15 cellular contexts compared by ENCODE assay signal in genomic region chr6:78513856-78514255, GRCh38.
DNase-seq lines count a peak whose midpoint lies in the region; ATAC-seq, FAIRE-seq and TF ChIP-seq lines count a peak whose summit lies in the region.
"Had no signal": no experiment of that assay in that cellular context is flagged by ENCODE, and none has a peak within 500 bp of the region (broad histone marks: within the 10 kb centered on the region; RNA-seq: fewer than 3 reads in every experiment).

No MANE protein-coding gene starts in this region.

- H3K4me1 ChIP-seq in endodermal cell (ENCODE audit: control insufficient read depth, insufficient read depth, low read length): no peaks in the 10 kb centered on the region

- H3K36me3 ChIP-seq in endodermal cell (ENCODE audit: control insufficient read depth, insufficient read depth, low read length): no peaks in the 10 kb centered on the region

- CTCF ChIA-PET in GM10248 (lab: Yijun Ruan, JAX): interaction anchor here (1.0 to 1.4 kb wide), 2 partner anchors 8 to 25 kb away, joined by 3 to 4 read pairs; no protein-coding TSS in a partner anchor
- CTCF ChIA-PET in RWPE1 (lab: Yijun Ruan, JAX): no interaction called here

- H3K27ac ChIP-seq in 22Rv1: no peak overlapping the region
- H3K27ac ChIP-seq in endodermal cell (ENCODE audit: low read depth, low read length): no peak overlapping the region
- H3K27ac ChIP-seq in RWPE1: no peak overlapping the region
- H3K27ac ChIP-seq: coronary artery, SK-N-MC had no signal

- H3K36me3 Mint-ChIP-seq in endodermal cell (ENCODE audit: low read depth): no peaks in the 10 kb centered on the region
- H3K36me3 Mint-ChIP-seq: stimulated activated memory B cell treated with anti-CD40 and anti-IgM and Interleukin-4, amounts not matched to agents 10 μg/mL and 1 μg/mL and 100 μg/mL, for 72 hours had no signal

- no peaks in the 10 kb centered on the region for H3K27me3 Mint-ChIP-seq in endodermal cell (ENCODE audit: insufficient read depth)
- H3K27me3 Mint-ChIP-seq: stimulated activated memory B cell treated with anti-CD40 and anti-IgM and Interleukin-4, amounts not matched to agents 10 μg/mL and 1 μg/mL and 100 μg/mL, for 72 hours had no signal

- WGBS in endodermal cell (ENCODE audit: insufficient coverage in 1 of 2, insufficient read length in 1 of 2), 2 experiments: 83% methylated on average over 2 of the region's 2 CpGs; no CpG with 5 or more reads in 1 of the 2 experiments

- POLR2A ChIA-PET in GM10248 (lab: Yijun Ruan, JAX) (no interaction called here), RWPE1 (lab: Yijun Ruan, JAX; ENCODE audit: low non-redundant PET) (no interaction called here)

- no peak overlapping the region for H3K4me3 Mint-ChIP-seq in endodermal cell
- H3K4me3 Mint-ChIP-seq: stimulated activated memory B cell treated with anti-CD40 and anti-IgM and Interleukin-4, amounts not matched to agents 10 μg/mL and 1 μg/mL and 100 μg/mL, for 72 hours had no signal

- no peak overlapping the region for H3K9ac ChIP-seq in endodermal cell (ENCODE audit: extremely low read depth, low read length, poor library complexity, severe bottlenecking)

- H3K9me3 ChIP-seq in endodermal cell (ENCODE audit: control insufficient read depth, low read length): peaks cover 2% of the 10 kb centered on the region

- no peak for ATAC-seq in GM21576 (IDR thresholded peaks at IDR 0.05; ENCODE audit: unreplicated experiment)
- no peak for ATAC-seq in HG03457 (IDR thresholded peaks at IDR 0.05; ENCODE audit: unreplicated experiment)
- ATAC-seq: stimulated activated memory B cell treated with anti-CD40 and anti-IgM and Interleukin-4, amounts not matched to agents 10 μg/mL and 1 μg/mL and 100 μg/mL, for 72 hours had no signal

- FAIRE-seq in RCC 7860 (lab: Jason Lieb, UNC): no peak

- TF ChIP-seq POLR2A in NB4 (IDR thresholded peaks at IDR 0.05; ENCODE audit: extremely low read depth, insufficient read length): no peak

- peaks cover under 1% of the 10 kb centered on the region for H3K9me3 Mint-ChIP-seq in endodermal cell

- H3K4me3 ChIP-seq in NB4 (ENCODE audit: low read depth, low read length): no peak overlapping the region
- H3K4me3 ChIP-seq in endodermal cell (ENCODE audit: low read length): no peak overlapping the region
- H3K4me3 ChIP-seq: coronary artery, SK-N-MC had no signal

- peak; percentile 14; the same call in 1 of the 2 replicates for TF ChIP-seq CTCF in 22Rv1 (IDR thresholded peaks at IDR 0.05)
- no peak for TF ChIP-seq CTCF in GM10248 (IDR thresholded peaks at IDR 0.05; ENCODE audit: control extremely low read depth, extremely low read depth, low read depth, missing control alignments)
- TF ChIP-seq CTCF in NB4 (IDR thresholded peaks at IDR 0.05; ENCODE audit: low read depth, low read length): peak; percentile 27
- TF ChIP-seq CTCF in endodermal cell (conservative IDR thresholded peaks at IDR 0.05): peak; percentile 79
- no peak for TF ChIP-seq CTCF in RWPE1 (conservative IDR thresholded peaks at IDR 0.05; ENCODE audit: low read depth)

- H3K27me3 ChIP-seq in endodermal cell (ENCODE audit: control insufficient read depth, insufficient read depth, low read length, poor library complexity, severe bottlenecking): no peaks in the 10 kb centered on the region

- no peaks in the 10 kb centered on the region for H3K4me1 Mint-ChIP-seq in endodermal cell
- H3K4me1 Mint-ChIP-seq: stimulated activated memory B cell treated with anti-CD40 and anti-IgM and Interleukin-4, amounts not matched to agents 10 μg/mL and 1 μg/mL and 100 μg/mL, for 72 hours had no signal

- peak; percentile 6 for DNase-seq in GM10248 (ENCODE audit: extremely low spot score)
- peak; percentile 34 for DNase-seq in NB4 (ENCODE audit: low read depth)
- DNase-seq in endodermal cell: peak; percentile 58
- DNase-seq in RWPE1 (ENCODE audit: low spot score): no peak
- no peak for DNase-seq in RCC 7860 (ENCODE audit: low spot score)
- DNase-seq: activated CD4-positive, CD25-positive, alpha-beta regulatory T cell; activated T-cell treated with anti-CD3 and anti-CD28 coated beads for 4 hours; islet precursor cell; stimulated activated CD4-positive, alpha-beta T cell treated with anti-CD3 and anti-CD28 coated beads, Interleukin-2, amount 100 ng/mL, for 48 hours had no signal

- H3K27ac Mint-ChIP-seq in endodermal cell: no peak overlapping the region
- H3K27ac Mint-ChIP-seq: stimulated activated memory B cell treated with anti-CD40 and anti-IgM and Interleukin-4, amounts not matched to agents 10 μg/mL and 1 μg/mL and 100 μg/mL, for 72 hours had no signal

Comparison
In these comparisons a context has a peak if more than half of its experiments do, and no peak if none do; other contexts are left out.
1. CTCF ChIP-seq: peak in 22Rv1 (single experiment), NB4 (single experiment) and endodermal cell (single experiment); none in GM10248 (single experiment) and RWPE1 (single experiment).
2. DNase-seq: peak in GM10248 (single experiment), NB4 (single experiment) and endodermal cell (single experiment); none in RWPE1 (single experiment) and RCC 7860 (single experiment).